Comparison of ENCODE assay signal across 28 cellular contexts in genomic region chr3:89889386-89889785, GRCh38.
"Had no signal": no experiment of that assay in that cellular context is flagged by ENCODE, and none has a peak within 500 bp of the region (broad histone marks: within the 10 kb centered on the region; RNA-seq: fewer than 3 reads in every experiment).

No MANE protein-coding gene starts in this region.

- H3K36me3 ChIP-seq: adrenal gland, ascending aorta, brain microvascular endothelial cell, right atrium auricular region, spleen, vagina had no signal

- H3K4me1 Mint-ChIP-seq: activated B cell treated with CpG ODN at 0.5 μM for 24 hours; activated CD4-positive, alpha-beta T cell treated with anti-CD3 and anti-CD28 coated beads for 36 hours; activated T-helper 17 cell treated with anti-CD3 and anti-CD28 coated beads, Interleukin-2, amount 50 U/mL, for 72 hours; natural killer cell had no signal

- H3K4me3 ChIP-seq: adrenal gland, ascending aorta, psoas muscle, right atrium auricular region, spleen, testis, vagina had no signal

- H3K36me3 Mint-ChIP-seq: activated naive CD8-positive, alpha-beta T cell; natural killer cell; type B pancreatic cell had no signal

- H3K9me3 ChIP-seq: adrenal gland, ascending aorta, psoas muscle, testis, vagina had no signal

- DNase-seq: activated B cell treated with CpG ODN at 0.5 μM for 24 hours; activated CD4-positive, alpha-beta T cell treated with anti-CD3 and anti-CD28 coated beads for 36 hours; activated CD4-positive, alpha-beta T cell treated with anti-CD3 and anti-CD28 coated beads, Interleukin-2, amount 50 U/mL, for 4 hours; activated CD8-positive, alpha-beta memory T cell treated with anti-CD3 and anti-CD28 coated beads for 24 hours; activated CD8-positive, alpha-beta memory T cell treated with anti-CD3 and anti-CD28 coated beads, Interleukin-2, amount 50 U/mL, for 4 hours; activated T-cell treated with anti-CD3 and anti-CD28 coated beads, Interleukin-2, amount 50 U/mL, for 24 hours; adrenal gland; brain microvascular endothelial cell; caudate nucleus; dermis blood vessel endothelial cell; effector CD8-positive, alpha-beta T cell; hippocampal formation; left ventricle myocardium superior; mammary epithelial cell; midbrain; natural killer cell; psoas muscle; spleen; stimulated activated CD4-positive, alpha-beta T cell treated with anti-CD3 and anti-CD28 coated beads, Interleukin-4, amount 100 ng/mL, for 1 hour; stimulated activated naive CD4-positive, alpha-beta T cell; T-helper 9 cell; testis had no signal

- H3K27ac Mint-ChIP-seq: activated B cell treated with CpG ODN at 0.5 μM for 24 hours; activated CD4-positive, alpha-beta T cell treated with anti-CD3 and anti-CD28 coated beads for 36 hours; activated naive CD8-positive, alpha-beta T cell; activated T-cell treated with anti-CD3 and anti-CD28 coated beads, Interleukin-2, amount 50 U/mL, for 24 hours; activated T-helper 17 cell treated with anti-CD3 and anti-CD28 coated beads, Interleukin-2, amount 50 U/mL, for 72 hours; natural killer cell; type B pancreatic cell had no signal

- H3K4me3 Mint-ChIP-seq: activated B cell treated with CpG ODN at 0.5 μM for 24 hours; activated CD4-positive, alpha-beta T cell treated with anti-CD3 and anti-CD28 coated beads for 36 hours; activated naive CD8-positive, alpha-beta T cell; activated T-cell treated with anti-CD3 and anti-CD28 coated beads, Interleukin-2, amount 50 U/mL, for 24 hours; activated T-helper 17 cell treated with anti-CD3 and anti-CD28 coated beads, Interleukin-2, amount 50 U/mL, for 72 hours; natural killer cell; type B pancreatic cell had no signal

- H3K4me1 ChIP-seq: adrenal gland, ascending aorta, psoas muscle, right atrium auricular region, spleen, testis, vagina had no signal

- H3K27me3 Mint-ChIP-seq: activated B cell treated with CpG ODN at 0.5 μM for 24 hours; activated CD4-positive, alpha-beta T cell treated with anti-CD3 and anti-CD28 coated beads for 36 hours; activated naive CD8-positive, alpha-beta T cell; activated T-cell treated with anti-CD3 and anti-CD28 coated beads, Interleukin-2, amount 50 U/mL, for 24 hours; activated T-helper 17 cell treated with anti-CD3 and anti-CD28 coated beads, Interleukin-2, amount 50 U/mL, for 72 hours; type B pancreatic cell had no signal

- H3K9me3 Mint-ChIP-seq: type B pancreatic cell had no signal

- H3K27ac ChIP-seq: adrenal gland, ascending aorta, brain microvascular endothelial cell, psoas muscle, right atrium auricular region, spleen, testis, vagina had no signal

- H3K27me3 ChIP-seq: adrenal gland, ascending aorta, brain microvascular endothelial cell, right atrium auricular region, spleen, testis, vagina had no signal
